In genomic region chr22:26462051-26462450, GRCh38 we compare ENCODE assay signal across 16 cellular contexts.
"Had no signal": no experiment of that assay in that cellular context is flagged by ENCODE, and none has a peak within 500 bp of the region (broad histone marks: within the 10 kb centered on the region; RNA-seq: fewer than 3 reads in every experiment).

No MANE protein-coding gene starts in this region.

- FAIRE-seq: colon, kidney, small intestine had no signal

- H3K4me2 ChIP-seq: hepatocyte had no signal

- DNase-seq: erythroblast; foreskin keratinocyte; kidney; left cardiac atrium; left ventricle myocardium inferior; lower lobe of right lung; natural killer cell; small intestine; stimulated activated CD4-positive, alpha-beta T cell treated with anti-CD3 and anti-CD28 coated beads, Interleukin-12 subunit alpha, Interleukin-12 subunit beta, amount 100 ng/mL, for 4 hours; stimulated activated naive CD4-positive, alpha-beta T cell treated with Interleukin-2 at 50 U/mL for 16 hours; thyroid gland; upper lobe of left lung had no signal

- ATAC-seq: natural killer cell had no signal

- H2AFZ ChIP-seq: hepatocyte had no signal

- H3K27ac ChIP-seq: foreskin keratinocyte, hepatocyte, left ventricle myocardium inferior, lower lobe of right lung, right atrium auricular region, thyroid gland, upper lobe of left lung, vagina had no signal

- H3K27me3 ChIP-seq: foreskin keratinocyte, hepatocyte, right atrium auricular region, thyroid gland, upper lobe of left lung, vagina had no signal

- H3K4me3 ChIP-seq: hepatocyte, left ventricle myocardium inferior, lower lobe of right lung, right atrium auricular region, thyroid gland, upper lobe of left lung, vagina had no signal

- H3K9me3 ChIP-seq: left ventricle myocardium inferior, lower lobe of right lung, right atrium auricular region, thyroid gland, upper lobe of left lung, vagina had no signal

- H3K4me1 ChIP-seq: lower lobe of right lung, thyroid gland, upper lobe of left lung, vagina had no signal
